In the genomic region with DNA sequence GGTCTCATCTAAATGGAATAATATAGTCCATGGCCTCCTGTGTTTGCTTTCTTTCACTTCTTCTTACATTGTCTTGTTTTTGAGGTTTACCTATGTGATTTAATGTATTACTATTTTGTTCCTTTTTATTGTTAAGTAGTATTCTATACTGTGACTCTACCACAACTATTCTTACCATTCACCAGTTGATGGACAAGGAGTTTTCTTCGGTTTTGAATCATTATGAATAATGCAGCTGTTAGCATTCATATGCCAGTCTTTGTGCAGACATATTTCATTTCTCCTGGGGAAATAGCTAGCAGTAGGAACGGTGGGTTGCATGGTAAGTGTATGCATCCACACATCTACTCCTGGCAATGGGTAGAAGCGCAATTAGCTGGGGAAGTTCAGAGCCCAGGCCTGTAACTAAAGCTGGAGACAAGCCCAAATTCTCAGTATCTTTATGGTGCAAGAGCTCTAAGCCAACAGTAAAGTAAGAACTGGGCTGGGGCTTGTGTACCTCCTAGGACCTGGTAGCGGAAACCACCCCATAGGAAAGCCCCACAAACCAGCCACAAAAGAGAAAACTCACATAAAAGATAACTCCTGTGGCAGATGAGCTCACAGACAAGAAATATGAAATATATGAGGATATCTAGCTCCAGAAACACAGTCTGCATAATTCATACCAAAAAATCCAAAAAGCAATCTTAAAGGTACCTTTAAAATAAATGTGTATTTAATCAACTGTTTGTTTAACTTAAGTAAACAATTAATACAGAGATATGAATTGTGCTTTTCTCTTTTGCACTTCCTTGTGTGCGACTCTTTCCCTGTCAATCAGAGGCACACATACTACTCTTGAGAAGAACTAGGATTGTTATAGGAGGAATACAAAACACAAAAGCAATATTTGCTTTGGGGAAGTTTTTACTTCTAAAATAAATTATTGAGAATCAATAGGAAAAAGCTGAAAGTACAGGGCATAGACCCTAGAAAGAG, we compare ENCODE assay signal across 13 cellular contexts. TPM values are rescaled to one million over a fixed set of nuclear protein-coding genes. Genes with fewer than 3 reads are reported as not detected.
DNase-seq lines count a peak whose midpoint lies in the region; ATAC-seq, FAIRE-seq and TF ChIP-seq lines count a peak whose summit lies in the region.
"Had no signal": no experiment of that assay in that cellular context is flagged by ENCODE, and none has a peak within 500 bp of the region (broad histone marks: within the 10 kb centered on the region; RNA-seq: fewer than 3 reads in every experiment).

No MANE protein-coding gene starts in this region.

- H3K79me2 ChIP-seq in H9 (ENCODE audit: insufficient read depth, low read length), result no peaks in the 10 kb centered on the region

- no peaks in the 10 kb centered on the region for H4K20me1 ChIP-seq in H9 (ENCODE audit: control insufficient read depth, insufficient read depth, insufficient read length)
- H4K20me1 ChIP-seq: BLaER1 treated with 17β-estradiol and CSF1 and Interleukin-3, amounts not matched to agents 10 nM and 100 nM had no signal

- H3K4me3 Mint-ChIP-seq in CD14-positive monocyte, result no peak overlapping the region
- no peak overlapping the region for H3K4me3 Mint-ChIP-seq in activated naive CD8-positive, alpha-beta T cell treated with anti-CD3 and anti-CD28 coated beads for 36 hours
- H3K4me3 Mint-ChIP-seq in H9, result no peak overlapping the region
- H3K4me3 Mint-ChIP-seq: HFFc6 had no signal

- H3K4me1 Mint-ChIP-seq in CD14-positive monocyte, result peaks cover 45% of the 10 kb centered on the region
- H3K4me1 Mint-ChIP-seq in activated naive CD8-positive, alpha-beta T cell treated with anti-CD3 and anti-CD28 coated beads for 36 hours, result peaks cover 22% of the 10 kb centered on the region
- no peaks in the 10 kb centered on the region for H3K4me1 Mint-ChIP-seq in H9

- no peak overlapping the region for H2BK15ac ChIP-seq in H9 (ENCODE audit: low read depth, low read length)

- H3K9me3 ChIP-seq in H9 (ENCODE audit: control insufficient read depth, low read depth, low read length) (no peaks in the 10 kb centered on the region), gastroesophageal sphincter (no peaks in the 10 kb centered on the region), vagina (no peaks in the 10 kb centered on the region)
- H3K9me3 ChIP-seq: thoracic aorta had no signal

- no peak overlapping the region for H4K91ac ChIP-seq in H9 (ENCODE audit: insufficient read length, low read depth, low read length)

- H3K9ac ChIP-seq in H9 (ENCODE audit: extremely low read depth, insufficient read length, low read length), result no peak overlapping the region
- H3K9ac ChIP-seq: BLaER1 treated with 17β-estradiol and CSF1 and Interleukin-3, amounts not matched to agents 10 nM and 100 nM had no signal

- H3K4me2 ChIP-seq in H9 (ENCODE audit: insufficient read depth, insufficient read length, low read length), result no peak overlapping the region
- H3K4me2 ChIP-seq: BLaER1 treated with 17β-estradiol and CSF1 and Interleukin-3, amounts not matched to agents 10 nM and 100 nM had no signal

- ATAC-seq in GM21576 (IDR thresholded peaks at IDR 0.05; ENCODE audit: unreplicated experiment), result no peak
- no peak for ATAC-seq in gastroesophageal sphincter

- H2BK20ac ChIP-seq in H9 (ENCODE audit: low read depth, low read length, poor library complexity, severe bottlenecking), result no peak overlapping the region

- H3K9me3 Mint-ChIP-seq in CD14-positive monocyte (peaks cover 0 to 4% (median 0%) of the 10 kb centered on the region in 7 donors), H9 (peaks cover 7 to 9% of the 10 kb centered on the region in 2 experiments; a peak in 4 of 5 replicates)
- H3K9me3 Mint-ChIP-seq in activated naive CD8-positive, alpha-beta T cell treated with anti-CD3 and anti-CD28 coated beads for 36 hours, result peaks cover 14% of the 10 kb centered on the region
- H3K9me3 Mint-ChIP-seq: HFFc6 had no signal

- no peak overlapping the region for H2BK12ac ChIP-seq in H9 (ENCODE audit: insufficient read length, low read depth, low read length)

- H3K27ac ChIP-seq in H9 (ENCODE audit: insufficient read length, low read depth, low read length) (no peak overlapping the region), gastroesophageal sphincter (no peak overlapping the region), vagina (no peak overlapping the region)
- H3K27ac ChIP-seq: BLaER1 treated with 17β-estradiol and CSF1 and Interleukin-3, amounts not matched to agents 10 nM and 100 nM; thoracic aorta had no signal

- no peaks in the 10 kb centered on the region for H3K36me3 ChIP-seq in gastroesophageal sphincter
- no peaks in the 10 kb centered on the region for H3K36me3 ChIP-seq in vagina
- H3K36me3 ChIP-seq: BLaER1 treated with 17β-estradiol and CSF1 and Interleukin-3, amounts not matched to agents 10 nM and 100 nM; thoracic aorta had no signal

- no peak overlapping the region for H3K4ac ChIP-seq in H9 (ENCODE audit: low read depth, low read length)

- TF ChIP-seq EP300 in gastroesophageal sphincter (IDR thresholded peaks at IDR 0.05), result no peak

- no peak overlapping the region for H2BK5ac ChIP-seq in H9 (ENCODE audit: insufficient read length, low read length)

- H3K23ac ChIP-seq in H9 (ENCODE audit: insufficient read length, low read depth, low read length), result no peak overlapping the region

- H3K27ac Mint-ChIP-seq in CD14-positive monocyte, result peak overlapping the region in 5 of 7 donors; percentile 2 to 80 (median 45)
- H3K27ac Mint-ChIP-seq in activated naive CD8-positive, alpha-beta T cell treated with anti-CD3 and anti-CD28 coated beads for 36 hours, result peak overlapping the region; percentile 9
- no peak overlapping the region for H3K27ac Mint-ChIP-seq in H9
- H3K27ac Mint-ChIP-seq: HFFc6 had no signal

- H2BK120ac ChIP-seq in H9 (ENCODE audit: low read depth, low read length, poor library complexity, severe bottlenecking), result no peak overlapping the region

- intact Hi-C loops in CD14-positive monocyte (cut with micrococcal nuclease) (no loop called here), vagina (cut with DNase I) (no loop called here)

- WGBS in H9 (ENCODE audit: extremely low coverage, insufficient read length, low lambda C conversion rate), result no CpG with 5 or more reads among the region's 5 CpGs
- 70 to 71% methylated on average over 3 to 4 of the region's 5 CpGs for WGBS in gastroesophageal sphincter (ENCODE audit: low coverage in 1 of 2), 2 donors

- no peak overlapping the region for H2AK5ac ChIP-seq in H9 (ENCODE audit: insufficient read length, low read length)

- no peak overlapping the region for H4K8ac ChIP-seq in H9 (replicated peaks; ENCODE audit: insufficient read length, low read depth, low read length)

- no peak overlapping the region for H3T11ph ChIP-seq in H9 (ENCODE audit: low read length)

- no peak for TF ChIP-seq POLR2A in gastroesophageal sphincter (IDR thresholded peaks at IDR 0.05)
- no peak for TF ChIP-seq POLR2A in vagina (IDR thresholded peaks at IDR 0.05)

- no peak overlapping the region for H4K5ac ChIP-seq in H9 (ENCODE audit: insufficient read length, low read depth, low read length)

- H2AFZ ChIP-seq in H9 (ENCODE audit: low read length), result no peak overlapping the region

- no peaks in the 10 kb centered on the region for H3K27me3 ChIP-seq in H9 (ENCODE audit: insufficient read depth, low read length)
- no peaks in the 10 kb centered on the region for H3K27me3 ChIP-seq in gastroesophageal sphincter
- no peaks in the 10 kb centered on the region for H3K27me3 ChIP-seq in vagina
- H3K27me3 ChIP-seq: BLaER1 treated with 17β-estradiol and CSF1 and Interleukin-3, amounts not matched to agents 10 nM and 100 nM had no signal

- H3K18ac ChIP-seq in H9 (ENCODE audit: insufficient read length, low read depth, low read length), result no peak overlapping the region

- no peaks in the 10 kb centered on the region for H3K4me1 ChIP-seq in H9 (ENCODE audit: insufficient read depth, low read length)
- H3K4me1 ChIP-seq in gastroesophageal sphincter, result no peaks in the 10 kb centered on the region
- no peaks in the 10 kb centered on the region for H3K4me1 ChIP-seq in vagina
- H3K4me1 ChIP-seq: BLaER1 treated with 17β-estradiol and CSF1 and Interleukin-3, amounts not matched to agents 10 nM and 100 nM had no signal

- H3K36me3 Mint-ChIP-seq in CD14-positive monocyte (peaks cover 0 to 2% of the 10 kb centered on the region in 2 donors), H9 (ENCODE audit: insufficient read depth in 1 of 3, low read depth in 3 of 3) (no peaks in the 10 kb centered on the region)
- H3K36me3 Mint-ChIP-seq in activated naive CD8-positive, alpha-beta T cell treated with anti-CD3 and anti-CD28 coated beads for 36 hours, result peaks cover 4% of the 10 kb centered on the region

- no peak overlapping the region for H3K4me3 ChIP-seq in gastroesophageal sphincter
- no peak overlapping the region for H3K4me3 ChIP-seq in vagina
- H3K4me3 ChIP-seq: BLaER1 treated with 17β-estradiol and CSF1 and Interleukin-3, amounts not matched to agents 10 nM and 100 nM; thoracic aorta had no signal

- no peaks in the 10 kb centered on the region for H3K79me1 ChIP-seq in H9 (ENCODE audit: insufficient read depth, low read depth, low read length, poor library complexity, severe bottlenecking)

- no peaks in the 10 kb centered on the region for H3K23me2 ChIP-seq in H9 (ENCODE audit: insufficient read length, low read depth, low read length, poor library complexity, severe bottlenecking)

- H3K14ac ChIP-seq in H9 (ENCODE audit: insufficient read depth, low read length), result no peak overlapping the region

- H3K27me3 Mint-ChIP-seq in CD14-positive monocyte (ENCODE audit: low read depth in 3 of 3), result peaks cover 0 to 2% (median 0%) of the 10 kb centered on the region in 3 donors
- peaks cover 8% of the 10 kb centered on the region for H3K27me3 Mint-ChIP-seq in activated naive CD8-positive, alpha-beta T cell treated with anti-CD3 and anti-CD28 coated beads for 36 hours
- H3K27me3 Mint-ChIP-seq in H9 (ENCODE audit: low read depth), result no peaks in the 10 kb centered on the region; the same call in none of the 2 replicates

- no peak overlapping the region for H3K56ac ChIP-seq in H9 (ENCODE audit: insufficient read length, low read depth, low read length)

- FAIRE-seq in GM18507 (lab: Jason Lieb, UNC), result peak; percentile 78

- TF ChIP-seq CTCF in CD14-positive monocyte (IDR thresholded peaks at IDR 0.05) (no peak), H9 (conservative IDR thresholded peaks at IDR 0.05) (no peak), gastroesophageal sphincter (IDR thresholded peaks at IDR 0.05) (no peak), vagina (IDR thresholded peaks at IDR 0.05) (no peak)

- DNase-seq in CD14-positive monocyte (ENCODE audit: low spot score) (no peak), GM18507 (ENCODE audit: extremely low spot score, insufficient read length, low read depth) (no peak), HT-29 (ENCODE audit: low spot score) (peak; percentile 28), H9 (no peak), vagina (ENCODE audit: extremely low spot score in 2 of 2) (no peak)
- peak; percentile 30 for DNase-seq in activated naive CD8-positive, alpha-beta T cell treated with anti-CD3 and anti-CD28 coated beads for 36 hours
- DNase-seq: HFFc6, NCI-H526 had no signal

RNA-seq across cellular contexts. Expression of a gene that starts 2.7 kb away (rescaled TPM):
- 100 to 1,000 TPM; 515 to 582 TPM for polyA plus RNA-seq in CD14-positive monocyte
- not detected in 2 replicates for total RNA-seq in HT-29 (2014; rRNA removed; shearing (Covaris generic))
- total RNA-seq in activated naive CD8-positive, alpha-beta T cell treated with anti-CD3 and anti-CD28 coated beads for 36 hours, result not detected
- total RNA-seq in H9 (2021) (not detected in 2 replicates), gastroesophageal sphincter (10 to 100 TPM in 1 of 4 donors, 1 to 10 TPM in 2, under 1 TPM in 1; 0.69 to 95.6 (median 5.3) TPM), vagina (95.5 TPM)
- total RNA-seq: T-helper 2 cell treated with Interferon-gamma antibody and Interleukin-4, amounts not matched to agents 100 ng/mL and 5 ng/mL, for 36 hours had no signal

Comparison
In these comparisons a context has a peak if more than half of its experiments do, and no peak if none do; other contexts are left out.
1. DNase-seq: peak in HT-29 (single experiment) and activated naive CD8-positive, alpha-beta T cell treated with anti-CD3 and anti-CD28 coated beads for 36 hours (single experiment); none in CD14-positive monocyte (single experiment), GM18507 (single experiment), H9 (single experiment) and vagina (0 of 2).
2. H3K27ac Mint-ChIP-seq: peak in CD14-positive monocyte (5 of 7) and activated naive CD8-positive, alpha-beta T cell treated with anti-CD3 and anti-CD28 coated beads for 36 hours (single experiment); none in H9 (0 of 3).